ENCODE assay signal across 8 cellular contexts in the genomic region with DNA sequence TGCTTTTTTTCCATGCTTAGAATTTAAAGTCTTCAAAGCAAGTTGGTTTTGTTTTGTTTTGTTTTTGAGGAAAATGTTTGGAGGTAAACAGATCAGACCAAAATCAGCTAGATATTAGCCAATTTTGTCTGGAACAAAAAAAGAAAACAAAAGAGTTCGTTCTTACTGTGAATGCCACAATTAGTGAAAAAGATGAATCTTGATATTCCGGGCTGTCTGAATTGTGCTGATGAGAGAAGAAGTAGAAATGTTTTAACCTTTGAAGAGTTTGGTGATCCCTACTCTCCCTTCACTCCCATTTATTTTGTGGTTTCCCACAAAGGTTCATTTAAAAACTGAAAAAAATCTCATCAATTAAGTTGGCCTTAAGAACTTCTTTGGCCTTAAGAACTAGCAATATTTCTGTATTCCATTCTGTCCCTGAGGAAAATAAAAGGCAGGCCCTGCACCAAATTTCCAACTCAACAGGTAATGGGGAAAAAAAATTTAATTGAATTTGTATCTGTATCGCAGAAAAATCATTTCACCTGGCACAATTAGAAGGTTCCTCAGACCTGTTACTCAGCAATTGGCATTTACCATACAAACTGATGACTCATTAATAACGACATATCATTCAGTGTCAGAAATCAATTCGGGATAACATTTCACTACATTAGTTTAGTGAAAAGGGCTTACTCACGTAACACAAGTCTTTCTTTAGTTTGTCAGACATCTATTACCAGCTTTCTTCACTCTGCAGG. TPM values are rescaled to one million over a fixed set of nuclear protein-coding genes. Genes with fewer than 3 reads are reported as not detected.
DNase-seq lines count a peak whose midpoint lies in the region; ATAC-seq and TF ChIP-seq lines count a peak whose summit lies in the region.

No MANE protein-coding gene starts in this region.

- H3K27me3 ChIP-seq in DND-41 (ENCODE audit: insufficient read depth, low read length, poor library complexity) = no peaks in the 10 kb centered on the region
- H3K27me3 ChIP-seq in muscle layer of colon (ENCODE audit: control insufficient read depth in 1 of 2, insufficient read depth in 2 of 2, low read length in 2 of 2) = no peaks in the 10 kb centered on the region

- intact Hi-C loops in MCF 10A (cut with micrococcal nuclease) = loop anchor here (2.0 kb wide), 1 partner anchor 120 kb away; a partner anchor contains a TSS

- peak overlapping the region; percentile 99 for H3K27ac ChIP-seq in DND-41 (ENCODE audit: low read length)
- H3K27ac ChIP-seq in muscle layer of colon (ENCODE audit: low read depth, low read length) = peak overlapping the region; percentile 87

- BruUV-seq in MCF 10A (replicated peaks; lab: Mats Ljungman, UMichigan) = TSS peak; percentile 75

- H3K9me3 ChIP-seq in DND-41 (ENCODE audit: insufficient read depth, low read length, severe bottlenecking) (no peaks in the 10 kb centered on the region), muscle layer of colon (ENCODE audit: low read length) (no peaks in the 10 kb centered on the region)

- TF ChIP-seq CTCF in DND-41 (IDR thresholded peaks at IDR 0.05; ENCODE audit: borderline replicate concordance, extremely low read depth, low read length, poor library complexity, severe bottlenecking) (no peak), MCF 10A (IDR thresholded peaks at IDR 0.05; ENCODE audit: unreplicated experiment) (no peak)

- H3K79me2 ChIP-seq in DND-41 (ENCODE audit: insufficient read depth, low read length) = no peaks in the 10 kb centered on the region; the same call in 1 of the 2 replicates

- ATAC-seq in DND-41 (ENCODE audit: insufficient read depth, low read depth) = no peak
- peak; percentile 0 for ATAC-seq in HG03064 (IDR thresholded peaks at IDR 0.05; ENCODE audit: low read depth, unreplicated experiment)
- no peak for ATAC-seq in GM18520 (IDR thresholded peaks at IDR 0.05; ENCODE audit: unreplicated experiment)

- peak overlapping the region; percentile 99 for H3K27ac Mint-ChIP-seq in MCF 10A (ENCODE audit: low read depth, unreplicated experiment)

- H3K4me2 ChIP-seq in DND-41 (ENCODE audit: insufficient read depth, low read length) = peak overlapping the region; percentile 79

- H3K4me1 ChIP-seq in DND-41 (ENCODE audit: insufficient read depth, low read length) (peaks cover 43% of the 10 kb centered on the region), muscle layer of colon (ENCODE audit: insufficient read depth, low read length) (peaks cover 23% of the 10 kb centered on the region)

- peak overlapping the region; percentile 91 for H3K4me3 Mint-ChIP-seq in MCF 10A (ENCODE audit: unreplicated experiment)

- DNase-seq in DND-41 (no peak), MCF 10A (ENCODE audit: unreplicated experiment) (no peak), NCI-H69 (lab: John Stamatoyannopoulos, UW) (no peak), T-helper 9 cell (no peak)
- no peak for DNase-seq in effector CD8-positive, alpha-beta T cell (lab: John Stamatoyannopoulos, UW)

- H3K27me3 Mint-ChIP-seq in MCF 10A (ENCODE audit: insufficient read depth, unreplicated experiment) = no peaks in the 10 kb centered on the region

- peaks cover 28% of the 10 kb centered on the region for H3K4me1 Mint-ChIP-seq in MCF 10A (ENCODE audit: insufficient read depth, unreplicated experiment)

- no peaks in the 10 kb centered on the region for H3K9me3 Mint-ChIP-seq in MCF 10A (ENCODE audit: unreplicated experiment)

- CTCF ChIA-PET in MCF 10A (lab: Yijun Ruan, JAX) = interaction anchor here (0.6 to 2.2 kb wide), 10 partner anchors 9 to 1378 kb away, joined by 3 to 25 read pairs (median 8); a partner anchor contains a TSS

- H3K36me3 Mint-ChIP-seq in MCF 10A (ENCODE audit: insufficient read depth, unreplicated experiment) = peaks cover 5% of the 10 kb centered on the region

- H3K9ac ChIP-seq in DND-41 (ENCODE audit: low read depth, low read length) = peak overlapping the region; percentile 78
- peak overlapping the region; percentile 41 for H3K9ac ChIP-seq in muscle layer of colon (ENCODE audit: low read length)

- peak overlapping the region; percentile 61 for H2AFZ ChIP-seq in DND-41 (ENCODE audit: low read depth, low read length)

- no peaks in the 10 kb centered on the region for H3K36me3 ChIP-seq in DND-41 (ENCODE audit: insufficient read depth, low read length)
- H3K36me3 ChIP-seq in muscle layer of colon (ENCODE audit: insufficient read depth, low read length) = no peaks in the 10 kb centered on the region

- POLR2A ChIA-PET in MCF 10A (lab: Yijun Ruan, JAX) = interaction anchor here (0.6 to 4.7 kb wide), 13 partner anchors 12 to 957 kb away, joined by 3 to 69 read pairs (median 5); a partner anchor contains a TSS

- H3K4me3 ChIP-seq in DND-41 (ENCODE audit: low read depth in 1 of 2, low read length in 2 of 2) (peak overlapping the region; percentile 40 to 74; a peak in 3 of 4 replicates), muscle layer of colon (ENCODE audit: low read depth in 1 of 2, low read length in 2 of 2) (peak overlapping the region; percentile 78 to 83)

- no peaks in the 10 kb centered on the region for H4K20me1 ChIP-seq in DND-41 (ENCODE audit: insufficient read depth, low read length)

RNA-seq across cellular contexts. Expression of a gene that starts 0.6 kb away (rescaled TPM):
- 0.23 TPM in 1 of 2 replicates, not detected in the other for total RNA-seq in MCF 10A (2022)

RNA-seq across cellular contexts. Expression of a gene that starts 55.9 kb away (rescaled TPM):
- not detected in 2 replicates for total RNA-seq in MCF 10A (2022)
